12 cellular contexts compared by ENCODE assay signal in the genomic region with DNA sequence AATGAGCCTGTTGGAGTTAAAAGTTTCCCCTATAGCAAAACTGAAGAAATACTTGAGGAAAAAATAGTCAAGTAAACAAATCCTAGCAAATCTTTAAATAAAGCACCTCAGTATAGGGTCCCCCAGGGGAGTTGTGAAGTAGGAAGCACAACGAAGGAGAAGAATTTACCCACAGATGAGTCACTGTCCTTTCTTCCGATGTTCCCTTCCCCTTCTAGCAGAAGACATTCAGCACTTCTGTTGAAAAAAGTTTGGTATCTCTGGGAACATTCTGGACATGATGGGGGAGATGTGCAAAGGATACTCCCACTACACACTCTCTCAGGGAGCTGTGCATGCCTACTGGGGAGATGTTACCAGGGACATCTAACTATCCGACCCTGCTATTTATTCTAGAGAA.
DNase-seq lines count a peak whose midpoint lies in the region; TF ChIP-seq lines count a peak whose summit lies in the region.
"Had no signal": no experiment of that assay in that cellular context is flagged by ENCODE, and none has a peak within 500 bp of the region (broad histone marks: within the 10 kb centered on the region; RNA-seq: fewer than 3 reads in every experiment).

No MANE protein-coding gene starts in this region.

- no peak for TF ChIP-seq CTCF in OCI-LY1 (IDR thresholded peaks at IDR 0.05; ENCODE audit: low read length)
- no peak for TF ChIP-seq CTCF in fibroblast of pulmonary artery (IDR thresholded peaks at IDR 0.05; ENCODE audit: low read length, missing control alignments)
- TF ChIP-seq CTCF in vagina (IDR thresholded peaks at IDR 0.05): no peak

- H3K9me3 ChIP-seq in OCI-LY1 (ENCODE audit: low read length) (no peaks in the 10 kb centered on the region), vagina (no peaks in the 10 kb centered on the region), HAP-1 (no peaks in the 10 kb centered on the region)
- H3K9me3 ChIP-seq: ascending aorta, Caco-2 had no signal

- no peak overlapping the region for H2AFZ ChIP-seq in OCI-LY1 (ENCODE audit: low read length)

- DNase-seq in GM03348 (ENCODE audit: low spot score) (peak; percentile 33), fibroblast of pulmonary artery (ENCODE audit: low read depth) (peak; percentile 72), renal cortical epithelial cell (ENCODE audit: low read depth) (peak; percentile 18), vagina (ENCODE audit: extremely low spot score in 2 of 2) (no peak), cerebellar cortex (ENCODE audit: low spot score) (no peak), HAP-1 (ENCODE audit: low spot score in 2 of 2) (no peak)
- no peak for DNase-seq in activated CD4-positive, alpha-beta T cell treated with anti-CD3 and anti-CD28 coated beads, Interleukin-2, amount 50 U/mL, for 4 hours
- DNase-seq: Caco-2, NCI-H774 had no signal

- H3K9me2 ChIP-seq in OCI-LY1 (ENCODE audit: low read depth, low read length): no peaks in the 10 kb centered on the region

- 0 out of 2 replicates have a peak, but pooled peaks cover 3% of the 10 kb centered on the region for H3F3A ChIP-seq in OCI-LY1 (ENCODE audit: insufficient read depth, low read length)

- no peak for TF ChIP-seq POLR2A in vagina (IDR thresholded peaks at IDR 0.05)

- in situ Hi-C loops in HAP-1 (cut with MboI; ENCODE audit: low sequenced_read_pairs): no loop called here

- H3K4me1 ChIP-seq in OCI-LY1 (ENCODE audit: insufficient read depth, low read length, severe bottlenecking) (peaks cover 98% of the 10 kb centered on the region), vagina (no peaks in the 10 kb centered on the region), HAP-1 (no peaks in the 10 kb centered on the region)
- H3K4me1 ChIP-seq: Caco-2 had no signal

- no peaks in the 10 kb centered on the region for H4K20me1 ChIP-seq in OCI-LY1 (ENCODE audit: insufficient read depth, low read length)

- H3K4me2 ChIP-seq in OCI-LY1 (ENCODE audit: low read length): no peak overlapping the region; the same call in 1 of the 2 replicates

- peaks cover 92% of the 10 kb centered on the region for H3K79me2 ChIP-seq in OCI-LY1 (ENCODE audit: insufficient read depth, low read length)

- H3K27ac ChIP-seq in OCI-LY1 (ENCODE audit: low read depth, low read length, poor library complexity, severe bottlenecking) (peak overlapping the region; percentile 68), vagina (no peak overlapping the region)
- H3K27ac ChIP-seq: ascending aorta, SK-N-MC had no signal

- no peaks in the 10 kb centered on the region for H3K27me3 ChIP-seq in OCI-LY1 (ENCODE audit: insufficient read depth, low read length)
- H3K27me3 ChIP-seq in vagina: no peaks in the 10 kb centered on the region
- 0 out of 2 replicates have a peak, but pooled peaks cover 10% of the 10 kb centered on the region for H3K27me3 ChIP-seq in HAP-1 (ENCODE audit: low read depth)
- H3K27me3 ChIP-seq: ascending aorta had no signal

- no peak overlapping the region for H3K9ac ChIP-seq in OCI-LY1 (ENCODE audit: low read length)

- H3K36me3 ChIP-seq in OCI-LY1 (ENCODE audit: insufficient read depth, low read length) (peaks cover 86% of the 10 kb centered on the region), vagina (no peaks in the 10 kb centered on the region), HAP-1 (replicated peaks) (no peaks in the 10 kb centered on the region)
- H3K36me3 ChIP-seq: ascending aorta had no signal

- H3K4me3 ChIP-seq in OCI-LY1 (ENCODE audit: low read depth, low read length, poor library complexity, severe bottlenecking): no peak overlapping the region
- H3K4me3 ChIP-seq in fibroblast of pulmonary artery (replicated peaks; ENCODE audit: low read depth, low read length): no peak overlapping the region
- no peak overlapping the region for H3K4me3 ChIP-seq in vagina
- H3K4me3 ChIP-seq in HAP-1: no peak overlapping the region
- H3K4me3 ChIP-seq: ascending aorta, SK-N-MC had no signal

- intact Hi-C loops in vagina (cut with DNase I): no loop called here

Comparison
In these comparisons a context has a peak if more than half of its experiments do, and no peak if none do; other contexts are left out.
1. DNase-seq: peak in GM03348 (single experiment), fibroblast of pulmonary artery (single experiment) and renal cortical epithelial cell (single experiment); none in vagina (0 of 2), activated CD4-positive, alpha-beta T cell treated with anti-CD3 and anti-CD28 coated beads, Interleukin-2, amount 50 U/mL, for 4 hours (0 of 2), cerebellar cortex (single experiment) and HAP-1 (0 of 2).